8 cellular contexts compared by ENCODE assay signal in genomic region chr1:16704502-16705100, GRCh38. TPM values are rescaled to one million over a fixed set of nuclear protein-coding genes. Genes with fewer than 3 reads are reported as not detected.
"Had no signal": no experiment of that assay in that cellular context is flagged by ENCODE, and none has a peak within 500 bp of the region (broad histone marks: within the 10 kb centered on the region; RNA-seq: fewer than 3 reads in every experiment).

No MANE protein-coding gene starts in this region.

RNA-seq across cellular contexts. Expression of gene RNU1-4, which starts 35.7 kb away (rescaled TPM):
- total RNA-seq: fibroblast of villous mesenchyme had no signal
- polyA plus RNA-seq: esophagus, fibroblast of lung, foreskin keratinocyte, heart left ventricle, hepatocyte, lung, mammary epithelial cell had no signal

RNA-seq across cellular contexts. Expression of gene RNU1-3, which starts 37.9 kb away (rescaled TPM):
- total RNA-seq: fibroblast of villous mesenchyme had no signal
- polyA plus RNA-seq: esophagus, fibroblast of lung, foreskin keratinocyte, heart left ventricle, hepatocyte, lung, mammary epithelial cell had no signal
